Comparison of ENCODE assay signal across 35 cellular contexts in the genomic region with DNA sequence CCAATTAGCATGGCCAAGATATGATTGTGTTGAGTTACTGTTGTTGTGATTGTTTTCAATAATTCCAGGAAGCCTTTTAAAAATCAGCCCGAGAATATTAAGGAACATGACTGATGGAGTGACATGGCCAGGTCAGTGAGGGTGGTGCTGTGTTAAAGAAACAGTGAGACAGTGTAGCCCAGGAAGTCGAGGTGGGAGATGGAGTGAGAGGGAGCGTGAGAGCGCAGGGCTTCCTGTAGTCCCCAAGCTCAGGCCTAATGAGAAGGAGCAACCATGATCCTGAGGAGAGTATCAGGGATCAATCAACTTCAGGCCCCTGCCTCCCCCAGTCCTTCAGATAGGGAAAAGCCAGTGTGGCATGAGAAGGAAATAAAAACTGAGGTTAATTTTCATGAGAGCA.
"Had no signal": no experiment of that assay in that cellular context is flagged by ENCODE, and none has a peak within 500 bp of the region (broad histone marks: within the 10 kb centered on the region; RNA-seq: fewer than 3 reads in every experiment).

No MANE protein-coding gene starts in this region.

- ATAC-seq: activated CD8-positive, alpha-beta T cell treated with anti-CD3 and anti-CD28 coated beads for 36 hours; activated T-cell treated with anti-CD3 and anti-CD28 coated beads, Interleukin-2, amount 50 U/mL, for 72 hours; activated T-helper 17 cell treated with anti-CD3 and anti-CD28 coated beads, Interleukin-2, amount 50 U/mL, for 72 hours; Right ventricle myocardium inferior; SK-N-SH treated with all-trans-retinoic acid at 6 μM for 48 hours had no signal

- DNase-seq: activated CD4-positive, alpha-beta T cell treated with anti-CD3 and anti-CD28 coated beads, Interleukin-2, amount 10 ng/mL, durations not matched to agents 24 days and 14 days; activated CD4-positive, alpha-beta T cell treated with anti-CD3 and anti-CD28 coated beads, Interleukin-2, amount 50 U/mL, for 4 hours; activated CD8-positive, alpha-beta T cell treated with anti-CD3 and anti-CD28 coated beads for 36 hours; activated effector memory CD4-positive, alpha-beta T cell treated with anti-CD3 and anti-CD28 coated beads, Interleukin-2, amount 50 U/mL, for 16 hours; activated naive CD4-positive, alpha-beta T cell; activated naive CD4-positive, alpha-beta T cell treated with anti-CD3 and anti-CD28 coated beads, Interleukin-2, amount 50 U/mL, for 16 hours; activated naive CD8-positive, alpha-beta T cell treated with anti-CD3 and anti-CD28 coated beads for 36 hours; activated T-cell treated with anti-CD3 and anti-CD28 coated beads, Interleukin-2, amount 50 U/mL, for 1 hour; activated T-cell treated with anti-CD3 and anti-CD28 coated beads, Interleukin-2, amount 50 U/mL, for 72 hours; amniotic stem cell; aorta; MG63; NCI-H1048; NCI-H1105 treated with DMSO at 0.1 percent for 48 hours; NCI-H1436; NCI-H1694; NCI-H1930; NCI-H2081 treated with DMSO at 0.1 percent for 48 hours; NCI-H226; NCI-H524 treated with DMSO at 0.1 percent for 48 hours; NK-92 treated with Interleukin-12 subunit alpha and Interleukin-12 subunit beta, amount 100 ng/mL, for 24 hours; PC-9; SIG-M5; SW 1271; T-helper 1 cell; T-helper 2 cell; T-helper 9 cell; WERI-Rb-1 had no signal

- H2AFZ ChIP-seq: PC-9 had no signal

- FAIRE-seq: RCC 7860 had no signal

- H3K4me2 ChIP-seq: PC-9 had no signal

- H3K4me1 Mint-ChIP-seq: activated CD4-positive, alpha-beta T cell treated with anti-CD3 and anti-CD28 coated beads, Interleukin-2, amount 10 ng/mL, durations not matched to agents 24 days and 14 days; activated naive CD8-positive, alpha-beta T cell treated with anti-CD3 and anti-CD28 coated beads for 36 hours; activated T-helper 17 cell treated with anti-CD3 and anti-CD28 coated beads, Interleukin-2, amount 50 U/mL, for 72 hours had no signal

- H3K27ac ChIP-seq: cardiac muscle cell, PC-9, RWPE1, WERI-Rb-1 had no signal

- H3K36me3 Mint-ChIP-seq: activated naive CD8-positive, alpha-beta T cell treated with anti-CD3 and anti-CD28 coated beads for 36 hours had no signal

- H3K9me3 Mint-ChIP-seq: activated CD4-positive, alpha-beta T cell treated with anti-CD3 and anti-CD28 coated beads, Interleukin-2, amount 10 ng/mL, durations not matched to agents 24 days and 14 days; activated CD8-positive, alpha-beta T cell treated with anti-CD3 and anti-CD28 coated beads for 36 hours; activated naive CD8-positive, alpha-beta T cell treated with anti-CD3 and anti-CD28 coated beads for 36 hours; activated T-cell treated with anti-CD3 and anti-CD28 coated beads, Interleukin-2, amount 50 U/mL, for 72 hours; activated T-helper 17 cell treated with anti-CD3 and anti-CD28 coated beads, Interleukin-2, amount 50 U/mL, for 72 hours; central memory CD8-positive, alpha-beta T cell had no signal

- H3K4me3 ChIP-seq: cardiac muscle cell, MG63, PC-9 had no signal

- H3K27me3 ChIP-seq: cardiac muscle cell, MG63 had no signal

- H3K27me3 Mint-ChIP-seq: activated naive CD8-positive, alpha-beta T cell treated with anti-CD3 and anti-CD28 coated beads for 36 hours had no signal

- H3K36me3 ChIP-seq: cardiac muscle cell, MG63, WERI-Rb-1 had no signal

- H3K27ac Mint-ChIP-seq: activated CD4-positive, alpha-beta T cell treated with anti-CD3 and anti-CD28 coated beads, Interleukin-2, amount 10 ng/mL, durations not matched to agents 24 days and 14 days; activated CD8-positive, alpha-beta T cell treated with anti-CD3 and anti-CD28 coated beads for 36 hours; activated naive CD8-positive, alpha-beta T cell treated with anti-CD3 and anti-CD28 coated beads for 36 hours; activated T-cell treated with anti-CD3 and anti-CD28 coated beads, Interleukin-2, amount 50 U/mL, for 72 hours; activated T-helper 17 cell treated with anti-CD3 and anti-CD28 coated beads, Interleukin-2, amount 50 U/mL, for 72 hours had no signal

- H3K4me3 Mint-ChIP-seq: activated CD4-positive, alpha-beta T cell treated with anti-CD3 and anti-CD28 coated beads, Interleukin-2, amount 10 ng/mL, durations not matched to agents 24 days and 14 days; activated CD8-positive, alpha-beta T cell treated with anti-CD3 and anti-CD28 coated beads for 36 hours; activated naive CD8-positive, alpha-beta T cell treated with anti-CD3 and anti-CD28 coated beads for 36 hours; activated T-cell treated with anti-CD3 and anti-CD28 coated beads, Interleukin-2, amount 50 U/mL, for 72 hours; activated T-helper 17 cell treated with anti-CD3 and anti-CD28 coated beads, Interleukin-2, amount 50 U/mL, for 72 hours; central memory CD8-positive, alpha-beta T cell had no signal

- H3K9me3 ChIP-seq: MG63 had no signal
